Comparison of ENCODE assay signal across 20 cellular contexts in genomic region chr7:50358808-50359207, GRCh38. TPM values are rescaled to one million over a fixed set of nuclear protein-coding genes. Genes with fewer than 3 reads are reported as not detected.
DNase-seq lines count a peak whose midpoint lies in the region; ATAC-seq lines count a peak whose summit lies in the region.
"Had no signal": no experiment of that assay in that cellular context is flagged by ENCODE, and none has a peak within 500 bp of the region (broad histone marks: within the 10 kb centered on the region; RNA-seq: fewer than 3 reads in every experiment).

No MANE protein-coding gene starts in this region.

- intact Hi-C loops in activated naive CD4-positive, alpha-beta T cell treated with anti-CD3 and anti-CD28 coated beads for 36 hours (cut with micrococcal nuclease), result loop anchor here (1.0 kb wide), 1 partner anchor 8 kb away; no protein-coding TSS in a partner anchor

- no peaks in the 10 kb centered on the region for H3K9me3 Mint-ChIP-seq in activated naive CD4-positive, alpha-beta T cell treated with anti-CD3 and anti-CD28 coated beads for 36 hours
- H3K9me3 Mint-ChIP-seq in T-cell, result no peaks in the 10 kb centered on the region
- peaks cover 5% of the 10 kb centered on the region for H3K9me3 Mint-ChIP-seq in central memory CD8-positive, alpha-beta T cell
- H3K9me3 Mint-ChIP-seq in stimulated activated naive CD8-positive, alpha-beta T cell treated with anti-CD3 and anti-CD28 coated beads, Interleukin-15, amount 100 ng/mL, for 72 hours, result peaks cover 0 to 5% of the 10 kb centered on the region in 2 donors

- H3K4me3 Mint-ChIP-seq in activated naive CD4-positive, alpha-beta T cell treated with anti-CD3 and anti-CD28 coated beads for 36 hours, result peak overlapping the region; percentile 53
- peak overlapping the region; percentile 54 to 71 (median 55) for H3K4me3 Mint-ChIP-seq in T-cell
- H3K4me3 Mint-ChIP-seq in central memory CD8-positive, alpha-beta T cell, result peak overlapping the region; percentile 56
- H3K4me3 Mint-ChIP-seq in stimulated activated naive CD8-positive, alpha-beta T cell treated with anti-CD3 and anti-CD28 coated beads, Interleukin-15, amount 100 ng/mL, for 72 hours, result peak overlapping the region; percentile 68 to 79

- H3K36me3 Mint-ChIP-seq in activated naive CD4-positive, alpha-beta T cell treated with anti-CD3 and anti-CD28 coated beads for 36 hours (ENCODE audit: low read depth), result peaks cover 90% of the 10 kb centered on the region
- H3K36me3 Mint-ChIP-seq in T-cell, result peaks cover 82% of the 10 kb centered on the region
- H3K36me3 Mint-ChIP-seq in central memory CD8-positive, alpha-beta T cell (ENCODE audit: insufficient read depth), result peaks cover 74% of the 10 kb centered on the region

- H3K27ac ChIP-seq in caudate nucleus (ENCODE audit: low read depth, low read length), result no peak overlapping the region
- H3K27ac ChIP-seq: thoracic aorta, WERI-Rb-1 had no signal

- ATAC-seq in T-cell (replicated peaks in 1 of 4) (no peak), HG02571 (IDR thresholded peaks at IDR 0.05; ENCODE audit: unreplicated experiment) (no peak)
- ATAC-seq in central memory CD8-positive, alpha-beta T cell (replicated peaks; ENCODE audit: extremely low read depth, poor library complexity, severe bottlenecking), result no peak
- no peak for ATAC-seq in stimulated activated naive CD8-positive, alpha-beta T cell treated with anti-CD3 and anti-CD28 coated beads, Interleukin-15, amount 100 ng/mL, for 72 hours
- ATAC-seq: left cardiac atrium, mucosa of descending colon had no signal

- no peaks in the 10 kb centered on the region for H3K27me3 Mint-ChIP-seq in activated naive CD4-positive, alpha-beta T cell treated with anti-CD3 and anti-CD28 coated beads for 36 hours (ENCODE audit: low read depth)
- no peaks in the 10 kb centered on the region for H3K27me3 Mint-ChIP-seq in T-cell
- no peaks in the 10 kb centered on the region for H3K27me3 Mint-ChIP-seq in central memory CD8-positive, alpha-beta T cell
- H3K27me3 Mint-ChIP-seq in stimulated activated naive CD8-positive, alpha-beta T cell treated with anti-CD3 and anti-CD28 coated beads, Interleukin-15, amount 100 ng/mL, for 72 hours, result no peaks in the 10 kb centered on the region

- POLR2A ChIA-PET in T-cell (lab: Charles Lee), result interaction anchor here (0.6 to 1.9 kb wide), 10 partner anchors 8 to 144 kb away, joined by 3 to 12 read pairs (median 3); no protein-coding TSS in a partner anchor

- H3K4me1 Mint-ChIP-seq in activated naive CD4-positive, alpha-beta T cell treated with anti-CD3 and anti-CD28 coated beads for 36 hours (ENCODE audit: low read depth), result peaks cover 97% of the 10 kb centered on the region
- peaks cover 98 to 99% (median 98%) of the 10 kb centered on the region in 3 donors for H3K4me1 Mint-ChIP-seq in T-cell
- peaks cover 93% of the 10 kb centered on the region for H3K4me1 Mint-ChIP-seq in central memory CD8-positive, alpha-beta T cell
- H3K4me1 Mint-ChIP-seq in stimulated activated naive CD8-positive, alpha-beta T cell treated with anti-CD3 and anti-CD28 coated beads, Interleukin-15, amount 100 ng/mL, for 72 hours, result peaks cover 100% of the 10 kb centered on the region

- H3K27ac Mint-ChIP-seq in activated naive CD4-positive, alpha-beta T cell treated with anti-CD3 and anti-CD28 coated beads for 36 hours, result peak overlapping the region; percentile 100
- H3K27ac Mint-ChIP-seq in T-cell, result peak overlapping the region; percentile 99
- peak overlapping the region; percentile 100 for H3K27ac Mint-ChIP-seq in central memory CD8-positive, alpha-beta T cell (ENCODE audit: low read depth)
- H3K27ac Mint-ChIP-seq in stimulated activated naive CD8-positive, alpha-beta T cell treated with anti-CD3 and anti-CD28 coated beads, Interleukin-15, amount 100 ng/mL, for 72 hours, result peak overlapping the region; percentile 99 to 100

- CTCF ChIA-PET in activated naive CD4-positive, alpha-beta T cell treated with anti-CD3 and anti-CD28 coated beads for 36 hours (lab: Charles Lee), result interaction anchor here (1.0 to 18.5 kb wide), 7 partner anchors 9 to 215 kb away, joined by 3 to 264 read pairs (median 4); no protein-coding TSS in a partner anchor
- CTCF ChIA-PET in T-cell (lab: Charles Lee), result interaction anchor here (0.6 to 3.9 kb wide), 11 partner anchors 9 to 153 kb away, joined by 3 to 24 read pairs (median 5); no protein-coding TSS in a partner anchor

- DNase-seq in activated naive CD4-positive, alpha-beta T cell treated with anti-CD3 and anti-CD28 coated beads for 36 hours, result no peak
- no peak for DNase-seq in activated naive CD4-positive, alpha-beta T cell treated with Interleukin-2 at 50 U/mL for 16 hours
- DNase-seq in T-cell, result no peak
- DNase-seq in central memory CD8-positive, alpha-beta T cell (ENCODE audit: low spot score in 2 of 2), result no peak
- no peak for DNase-seq in stimulated activated naive CD8-positive, alpha-beta T cell treated with anti-CD3 and anti-CD28 coated beads, Interleukin-15, amount 100 ng/mL, for 72 hours
- DNase-seq in GM19240 (ENCODE audit: insufficient read length, low spot score), result no peak
- no peak for DNase-seq in caudate nucleus (lab: John Stamatoyannopoulos, UW)
- DNase-seq: COR-L47; left cardiac atrium; mucosa of descending colon; NCI-H1694; NCI-H774; nucleus accumbens; SHP77; stimulated activated CD8-positive, alpha-beta memory T cell treated with anti-CD3 and anti-CD28 coated beads, Interleukin-4, amount 100 ng/mL, for 48 hours; WERI-Rb-1 had no signal

RNA-seq across cellular contexts. Expression of gene IKZF1, which starts 54.3 kb away (rescaled TPM):
- total RNA-seq in activated naive CD4-positive, alpha-beta T cell treated with anti-CD3 and anti-CD28 coated beads for 36 hours, result 100 to 1,000 TPM; 213 to 226 TPM
- total RNA-seq in T-cell, result 100 to 1,000 TPM; 429 to 525 (median 494) TPM
- total RNA-seq: glomerular endothelial cell, renal cortical epithelial cell had no signal
